ENCODE assay signal across 8 cellular contexts in the genomic region with DNA sequence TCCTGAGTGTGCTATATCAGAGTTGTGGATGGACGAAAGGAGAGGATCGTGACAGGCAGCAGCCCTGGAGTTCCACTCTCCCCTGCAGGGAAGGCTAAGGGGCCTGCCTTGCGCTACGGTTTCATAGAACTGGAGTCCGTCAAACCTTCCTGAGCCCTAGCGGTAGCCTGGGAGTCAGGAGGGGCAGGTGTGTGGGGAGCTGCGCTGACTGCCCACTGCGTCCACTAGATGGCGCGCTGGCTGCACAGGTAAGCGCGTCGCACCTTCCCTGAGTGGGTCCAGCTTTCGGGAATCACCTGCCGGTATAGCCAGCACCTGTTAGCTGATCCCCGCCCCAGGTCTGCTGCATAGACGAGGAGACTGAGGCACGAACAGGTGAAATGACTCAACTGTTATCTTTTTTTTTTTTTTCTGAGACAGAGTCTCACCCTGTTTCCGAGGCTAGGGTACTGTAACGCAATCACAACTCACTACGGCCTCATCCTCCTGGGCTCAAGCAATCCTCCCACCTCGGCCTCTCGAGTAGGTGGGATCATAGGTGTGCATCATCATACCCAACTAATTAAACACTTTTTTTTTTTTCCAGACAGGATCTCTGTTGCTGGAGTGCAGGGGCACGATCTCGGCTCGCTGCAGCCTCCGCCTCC. TPM values are rescaled to one million over a fixed set of nuclear protein-coding genes. Genes with fewer than 3 reads are reported as not detected.
A peak's percentile ranks its signal among the peaks of the same experiment; 100 is the strongest.
DNase-seq lines count a peak whose midpoint lies in the region; ATAC-seq, FAIRE-seq and TF ChIP-seq lines count a peak whose summit lies in the region.

No MANE protein-coding gene starts in this region.

- H3K9ac ChIP-seq in mammary epithelial cell (ENCODE audit: insufficient read depth, low read length) (no peak overlapping the region), HepG2 (ENCODE audit: insufficient read depth, low read depth, low read length) (peak overlapping the region; percentile 35; the same call in 1 of the 2 replicates)

- peak; percentile 94 for TF ChIP-seq CTCF in A549 (IDR thresholded peaks at IDR 0.05)
- peak; percentile 100 for TF ChIP-seq CTCF in VCaP (conservative IDR thresholded peaks at IDR 0.05)
- TF ChIP-seq CTCF in mammary epithelial cell (conservative IDR thresholded peaks at IDR 0.05 in 1 of 2, IDR thresholded peaks at IDR 0.05 in 1 of 2; ENCODE audit: extremely low read depth in 1 of 2, insufficient read depth in 1 of 2, low read depth in 1 of 2, low read length in 2 of 2) = peak; percentile 99 to 100
- peak; percentile 99 for TF ChIP-seq CTCF in HepG2 (CRISPR knock-in tag; IDR thresholded peaks at IDR 0.05)

- ATAC-seq in A549 (peak; percentile 53 to 64; a peak in 5 of 6 replicates), GM18909 (IDR thresholded peaks at IDR 0.05; ENCODE audit: poor library complexity, unreplicated experiment) (peak; percentile 64), HepG2 (peak; percentile 56), GM21786 (IDR thresholded peaks at IDR 0.05; ENCODE audit: unreplicated experiment) (no peak)

- H4K20me1 ChIP-seq in mammary epithelial cell (ENCODE audit: insufficient read depth, low read length) = no peaks in the 10 kb centered on the region
- no peaks in the 10 kb centered on the region for H4K20me1 ChIP-seq in HepG2 (ENCODE audit: insufficient read depth, low read length)

- dilution Hi-C loops in mammary epithelial cell (cut with HindIII; ENCODE audit: low sequenced_read_pairs) = no loop called here

- no TSS peak for BruUV-seq in mammary epithelial cell (replicated peaks; lab: Mats Ljungman, UMichigan)
- BruUV-seq in HepG2 (replicated peaks; lab: Mats Ljungman, UMichigan) = no TSS peak

- no peaks in the 10 kb centered on the region for H3K27me3 ChIP-seq in mammary epithelial cell (ENCODE audit: insufficient read depth, low read length)
- H3K27me3 ChIP-seq in HepG2 (ENCODE audit: control insufficient read depth in 1 of 2, insufficient read depth in 2 of 2, low read length in 2 of 2) = no peaks in the 10 kb centered on the region

- TF ChIP-seq RAD21 in A549 (conservative IDR thresholded peaks at IDR 0.05 in 1 of 2, IDR thresholded peaks at IDR 0.05 in 1 of 2) (peak; percentile 83 to 84), HepG2 (CRISPR knock-in tag; IDR thresholded peaks at IDR 0.05) (peak; percentile 79)

- POLR2A ChIA-PET in A549 (lab: Yijun Ruan, JAX) (no interaction called here), HepG2 (lab: Yijun Ruan, JAX) (interaction anchor here (0.9 to 6.4 kb wide), 3 partner anchors 13 to 324 kb away, joined by 3 to 103 read pairs (median 3); a partner anchor contains a TSS)

- intact Hi-C loops in mammary epithelial cell (cut with micrococcal nuclease) = loop anchor here (1.0 kb wide), 1 partner anchor 420 kb away; no protein-coding TSS in a partner anchor
- intact Hi-C loops in HepG2 (cut with micrococcal nuclease; ENCODE audit: unreplicated experiment) = no loop called here

- peak; percentile 89 to 92 for DNase-seq in A549 (ENCODE audit: low read depth in 1 of 2, low spot score in 1 of 2)
- peak; percentile 81 to 90 for DNase-seq in NCI-H1930 (lab: John Stamatoyannopoulos, UW)
- peak; percentile 75 for DNase-seq in mammary epithelial cell
- DNase-seq in HepG2 (ENCODE audit: low spot score) = peak; percentile 76
- peak; percentile 13 to 42 for DNase-seq in stimulated activated CD8-positive, alpha-beta memory T cell treated with anti-CD3 and anti-CD28 coated beads, Interleukin-2, amount 100 ng/mL, for 1 hour (ENCODE audit: low read depth in 2 of 2)

- H3K79me2 ChIP-seq in mammary epithelial cell (ENCODE audit: insufficient read depth, low read length) (no peaks in the 10 kb centered on the region), HepG2 (ENCODE audit: insufficient read depth, low read length) (no peaks in the 10 kb centered on the region)

- CTCF ChIA-PET in A549 (lab: Yijun Ruan, JAX) = interaction anchor here (0.6 to 11.5 kb wide), 41 partner anchors 9 to 511 kb away, joined by 3 to 192 read pairs (median 4); a partner anchor contains a TSS
- CTCF ChIA-PET in mammary epithelial cell (lab: Charles Lee; ENCODE audit: low non-redundant PET) = interaction anchor here (0.7 to 1.0 kb wide), 2 partner anchors 126 to 325 kb away, joined by 6 to 11 read pairs; no protein-coding TSS in a partner anchor
- CTCF ChIA-PET in HepG2 (lab: Yijun Ruan, JAX; ENCODE audit: low intra/inter-chr PET ratio, low total read pairs) = interaction anchor here (1.1 to 2.2 kb wide), 3 partner anchors 12 to 421 kb away, joined by 3 to 8 read pairs (median 3); no protein-coding TSS in a partner anchor

- H3K9me3 ChIP-seq in A549 (no peaks in the 10 kb centered on the region; the same call in 2 of the 3 replicates), mammary epithelial cell (replicated peaks; ENCODE audit: insufficient read depth, low read length) (no peaks in the 10 kb centered on the region), HepG2 (ENCODE audit: low read length) (no peaks in the 10 kb centered on the region)

- H3K4me3 ChIP-seq in A549 (no peak overlapping the region), mammary epithelial cell (replicated peaks in 1 of 3; ENCODE audit: insufficient read depth in 1 of 3, low read depth in 2 of 3, low read length in 3 of 3) (no peak overlapping the region), HepG2 (replicated peaks in 1 of 3; ENCODE audit: insufficient read depth in 1 of 3, low read depth in 2 of 3, low read length in 3 of 3) (0 out of 6 replicates have a peak overlapping the region, but pooled peaks of 1 of the 3 experiments have one; percentile 46)

- no peaks in the 10 kb centered on the region for H3K36me3 ChIP-seq in mammary epithelial cell (ENCODE audit: insufficient read depth, low read length)
- H3K36me3 ChIP-seq in HepG2 (replicated peaks in 1 of 2; ENCODE audit: control insufficient read depth in 1 of 2, insufficient read depth in 2 of 2, low read length in 2 of 2) = no peaks in the 10 kb centered on the region

- FAIRE-seq in A549 (lab: Jason Lieb, UNC) = no peak
- FAIRE-seq in HepG2 (lab: Jason Lieb, UNC) = peak; percentile 73

- no peak for TF ChIP-seq EP300 in A549 (IDR thresholded peaks at IDR 0.05)
- no peak for TF ChIP-seq EP300 in HepG2 (IDR thresholded peaks at IDR 0.05; ENCODE audit: low read depth in 2 of 2, low read length in 2 of 2)
- TF ChIP-seq EP300 in HepG2 (CRISPR knock-in tag; IDR thresholded peaks at IDR 0.05; ENCODE audit: borderline replicate concordance) = no peak

- in situ Hi-C loops in mammary epithelial cell (cut with MboI; ENCODE audit: low sequenced_read_pairs in 2 of 2) (loop anchor here in 1 of 2 donors (5.0 kb wide), 1 partner anchor 421 kb away; no protein-coding TSS in a partner anchor), HepG2 (cut with HindIII; ENCODE audit: extremely low pct_ligation_motif_present, low pct_unique_long_range_greater_than_20kb) (loop anchor here (5.0 kb wide), 1 partner anchor 421 kb away; no protein-coding TSS in a partner anchor)

- H2AFZ ChIP-seq in mammary epithelial cell (ENCODE audit: low read depth, low read length) = peak overlapping the region; percentile 17
- no peak overlapping the region for H2AFZ ChIP-seq in HepG2 (ENCODE audit: low read length)

- peaks cover 43% of the 10 kb centered on the region for H3K4me1 ChIP-seq in A549
- H3K4me1 ChIP-seq in mammary epithelial cell (ENCODE audit: insufficient read depth, low read length) = peaks cover 31% of the 10 kb centered on the region
- H3K4me1 ChIP-seq in HepG2 (ENCODE audit: insufficient read depth, low read length) = peaks cover 51% of the 10 kb centered on the region

- H3K4me2 ChIP-seq in A549 (peak overlapping the region; percentile 52), mammary epithelial cell (ENCODE audit: insufficient read depth, low read depth, low read length) (no peak overlapping the region), HepG2 (ENCODE audit: low read depth, low read length) (peak overlapping the region; percentile 77)

- WGBS in A549 (ENCODE audit: missing lambda C conversion rate) = 27% methylated on average over 27 of the region's 27 CpGs
- 30% methylated on average over 14 of the region's 27 CpGs for WGBS in mammary epithelial cell (ENCODE audit: low coverage, missing lambda C conversion rate)
- WGBS in HepG2 (ENCODE audit: low lambda C conversion rate) = 35% methylated on average over 21 of the region's 27 CpGs

- H3K27ac ChIP-seq in A549 (peak overlapping the region; percentile 55 to 72), VCaP (no peak overlapping the region), mammary epithelial cell (ENCODE audit: insufficient read depth, low read depth, low read length) (no peak overlapping the region), HepG2 (ENCODE audit: extremely low read length, insufficient read depth, low read length) (no peak overlapping the region)

- no peak for TF ChIP-seq POLR2A in A549 (IDR thresholded peaks at IDR 0.05; ENCODE audit: low read length)
- TF ChIP-seq POLR2A in HepG2 (IDR thresholded peaks at IDR 0.05; ENCODE audit: insufficient read depth in 1 of 2, low read depth in 2 of 2, low read length in 2 of 2) = no peak

RNA-seq across cellular contexts. Expression of a gene that starts 20.2 kb away (rescaled TPM):
- polyA plus RNA-seq in A549 (2011; rRNA removed) (79.1 and 89.3 TPM in 2 replicates), A549 (2017; fragmentation: RNase III; extraction: RNeasy Plus Mini Kit Qiagen cat#74134 plus additional on column Dnase treatment) (39.4 to 45.9 TPM (median 40.4 TPM) in 3 replicates), mammary epithelial cell (36.4 TPM), HepG2 (2011; rRNA removed) (21.5 and 23.3 TPM in 2 replicates)
- 56.6 and 59.7 TPM in 2 replicates for polyA plus RNA-seq in A549 (2012; cell fraction: cytosol; rRNA removed)
- 62.6 and 68.6 TPM in 2 replicates for polyA plus RNA-seq in A549 (2012; cell fraction: nucleus; rRNA removed)
- 57.4 and 62.0 TPM in 2 replicates for polyA minus RNA-seq in A549 (2011; rRNA and poly(A)+ RNA removed)
- total RNA-seq in mammary epithelial cell (10 to 100 TPM; 39.0 to 65.0 TPM), HepG2 (2016; rRNA removed; fragmentation: Illumina TruSeq; extraction: Trizol) (13.0 and 13.7 TPM in 2 replicates)
- 40.8 TPM for polyA minus RNA-seq in mammary epithelial cell
- total RNA-seq in HepG2 (2016; cell fraction: cytosol; rRNA removed; fragmentation: Illumina TruSeq; extraction: Trizol; ENCODE audit: low read depth) = 5.5 and 6.3 TPM in 2 replicates
- 11.1 and 13.2 TPM in 2 replicates for total RNA-seq in HepG2 (2016; cell fraction: insoluble cytoplasmic fraction; rRNA removed; fragmentation: Illumina TruSeq; extraction: Trizol)
- 11.9 and 12.9 TPM in 2 replicates for total RNA-seq in HepG2 (2016; cell fraction: membrane; rRNA removed; fragmentation: Illumina TruSeq; extraction: Trizol)
- 8.6 and 9.2 TPM in 2 replicates for total RNA-seq in HepG2 (2016; cell fraction: nucleus; rRNA removed; fragmentation: Illumina TruSeq; extraction: Trizol)
- 15.8 and 16.8 TPM in 2 replicates for polyA plus RNA-seq in HepG2 (2011; cell fraction: cytosol; rRNA removed)
- 13.8 and 18.8 TPM in 2 replicates for polyA plus RNA-seq in HepG2 (2011; cell fraction: nucleus; rRNA removed)
- polyA plus RNA-seq in HepG2 (2012) = 21.3 and 25.8 TPM in 2 replicates
- 11.6 and 12.1 TPM in 2 replicates for polyA plus RNA-seq in HepG2 (2016; cell fraction: cytosol; fragmentation: Illumina TruSeq; extraction: Trizol; ENCODE audit: low read depth)
- polyA plus RNA-seq in HepG2 (2016; cell fraction: insoluble cytoplasmic fraction; fragmentation: Illumina TruSeq; extraction: Trizol; ENCODE audit: low read depth) = 20.8 and 27.2 TPM in 2 replicates
- 17.6 and 17.7 TPM in 2 replicates for polyA plus RNA-seq in HepG2 (2016; cell fraction: membrane; fragmentation: Illumina TruSeq; extraction: Trizol; ENCODE audit: low read depth)
- polyA plus RNA-seq in HepG2 (2016; cell fraction: nucleus; fragmentation: Illumina TruSeq; extraction: Trizol; ENCODE audit: insufficient read depth, low read depth) = 18.6 and 20.4 TPM in 2 replicates
- 16.5 and 17.8 TPM in 2 replicates for polyA minus RNA-seq in HepG2 (2011; rRNA and poly(A)+ RNA removed; ENCODE audit: low replicate concordance)
- 10.0 and 14.2 TPM in 2 replicates for polyA minus RNA-seq in HepG2 (2011; cell fraction: cytosol; rRNA and poly(A)+ RNA removed)
- 15.8 and 24.1 TPM in 2 replicates for polyA minus RNA-seq in HepG2 (2011; cell fraction: nucleus; rRNA and poly(A)+ RNA removed)

Comparison
In these comparisons a context has a peak if more than half of its experiments do, and no peak if none do; other contexts are left out.
1. DNase-seq: peak in every context shown above with its lines; median percentile 90 in A549; 86 in NCI-H1930; 76 in HepG2; 75 in mammary epithelial cell; 28 in stimulated activated CD8-positive, alpha-beta memory T cell treated with anti-CD3 and anti-CD28 coated beads, Interleukin-2, amount 100 ng/mL, for 1 hour.
2. H3K27ac ChIP-seq: peak in A549 (2 of 2); none in VCaP (single experiment), mammary epithelial cell (single experiment) and HepG2 (single experiment).
3. Peak in every context shown above with its lines, with median percentiles within 50 percentile points of each other: CTCF ChIP-seq.